ENCODE assay signal across 8 cellular contexts in the genomic region with DNA sequence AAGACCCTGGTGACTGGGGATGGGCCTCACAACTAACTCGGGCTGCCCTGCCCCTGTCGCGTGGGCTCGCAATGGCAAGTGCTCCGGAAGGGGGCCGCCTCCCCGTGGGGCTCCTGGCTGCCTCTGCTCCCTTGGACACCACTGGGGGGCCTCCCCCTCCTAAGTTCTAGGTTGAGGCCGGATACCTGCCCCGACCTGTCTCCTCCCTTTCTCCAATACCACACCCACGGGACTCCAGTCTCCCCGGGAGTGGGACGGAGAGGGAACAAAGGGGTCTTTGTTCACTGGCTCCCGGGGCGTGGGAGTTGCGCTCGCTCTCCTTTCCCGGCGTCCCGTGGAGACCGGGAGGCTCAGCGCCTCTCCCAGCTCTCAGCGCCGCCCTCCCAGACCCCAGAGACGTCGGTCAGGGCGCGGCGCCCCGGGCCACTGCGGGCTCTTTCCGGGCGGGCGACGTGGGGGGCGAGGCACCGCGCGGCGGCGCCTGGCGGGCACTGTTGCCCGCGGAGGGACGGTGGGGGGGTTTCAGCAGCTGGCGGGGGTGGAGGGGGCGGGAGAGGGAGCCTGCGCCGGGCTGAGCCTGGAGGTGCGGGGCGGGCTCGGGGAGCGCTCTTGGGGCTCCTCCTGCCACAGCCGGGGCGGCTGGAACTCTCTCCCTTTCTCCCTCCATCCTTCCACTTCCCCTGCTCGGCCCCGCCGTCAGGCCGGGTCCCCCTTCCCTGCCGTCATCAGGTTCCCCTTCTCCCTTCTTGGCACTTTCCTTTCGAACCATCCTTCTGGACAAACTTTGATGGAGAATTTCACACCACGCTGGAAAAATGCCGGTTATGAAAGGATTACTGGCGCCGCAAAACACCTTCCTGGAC. TPM values are rescaled to one million over a fixed set of nuclear protein-coding genes. Genes with fewer than 3 reads are reported as not detected.
DNase-seq lines count a peak whose midpoint lies in the region; ATAC-seq and TF ChIP-seq lines count a peak whose summit lies in the region.

A gene (plus strand): TSS at position 606 of the 863 bp plus-strand sequence. CDS start 210 bp downstream, at position 816.

- H3K27me3 ChIP-seq in BJ (ENCODE audit: control insufficient read depth, insufficient read depth, low read length): peaks cover 8% of the 10 kb centered on the region
- H3K27me3 ChIP-seq in endocrine pancreas (ENCODE audit: control insufficient read depth, insufficient read depth, low read length): no peaks in the 10 kb centered on the region
- no peaks in the 10 kb centered on the region for H3K27me3 ChIP-seq in mucosa of rectum (ENCODE audit: control insufficient read depth in 2 of 2, insufficient read depth in 2 of 2, low read length in 2 of 2)
- peaks cover 0 to 12% (median 5%) of the 10 kb centered on the region in 4 donors for H3K27me3 ChIP-seq in upper lobe of left lung

- DNase-seq in BJ (ENCODE audit: low read depth): no peak
- peak; percentile 53 for DNase-seq in HuH-7.5 (ENCODE audit: low spot score)
- DNase-seq in upper lobe of left lung: peak in 1 of 2 donors; percentile 84

- CTCF ChIA-PET in BJ (lab: Yijun Ruan, JAX): interaction anchor here (1.6 kb wide), 1 partner anchor 9 kb away, joined by 4 read pairs; no protein-coding TSS in a partner anchor

- TF ChIP-seq CTCF in BJ (IDR thresholded peaks at IDR 0.05; ENCODE audit: insufficient read depth, low read depth, low read length): no peak
- peak; percentile 38 for TF ChIP-seq CTCF in VCaP (conservative IDR thresholded peaks at IDR 0.05)
- no peak for TF ChIP-seq CTCF in upper lobe of left lung (IDR thresholded peaks at IDR 0.05)

- H3K9ac ChIP-seq in endocrine pancreas (ENCODE audit: control insufficient read depth, insufficient read depth, low read length) (no peak within 1 kb of the TSS), mucosa of rectum (ENCODE audit: low read depth in 1 of 2, low read length in 2 of 2) (peak within 1 kb of the TSS; percentile 73 to 74)

- POLR2A ChIA-PET in BJ (lab: Charles Lee): no interaction called here

- no peak for TF ChIP-seq EP300 in upper lobe of left lung (IDR thresholded peaks at IDR 0.05)

- ATAC-seq in upper lobe of left lung (ENCODE audit: low FRiP score in 2 of 2) (peak in 1 of 2 donors; percentile 40), GM21529 (IDR thresholded peaks at IDR 0.05; ENCODE audit: unreplicated experiment) (no peak), HG03432 (IDR thresholded peaks at IDR 0.05; ENCODE audit: unreplicated experiment) (no peak)

- H3K4me1 ChIP-seq in endocrine pancreas (ENCODE audit: control insufficient read depth, insufficient read depth, low read length) (no peaks in the 10 kb centered on the region), mucosa of rectum (ENCODE audit: control insufficient read depth in 2 of 2, insufficient read depth in 2 of 2, low read length in 2 of 2) (peaks cover 3 to 5% of the 10 kb centered on the region in 2 donors), upper lobe of left lung (peaks cover 13 to 26% (median 19%) of the 10 kb centered on the region in 4 donors)

- H3K36me3 ChIP-seq in BJ (ENCODE audit: control insufficient read depth, insufficient read depth, low read length) (no peaks in the 10 kb centered on the region), endocrine pancreas (ENCODE audit: control insufficient read depth, insufficient read depth, low read length) (no peaks in the 10 kb centered on the region), mucosa of rectum (ENCODE audit: control insufficient read depth in 2 of 2, insufficient read depth in 2 of 2, low read length in 2 of 2) (no peaks in the 10 kb centered on the region), upper lobe of left lung (no peaks in the 10 kb centered on the region)

- no peaks in the 10 kb centered on the region for H3K9me3 ChIP-seq in endocrine pancreas (ENCODE audit: control insufficient read depth, low read length)
- H3K9me3 ChIP-seq in mucosa of rectum (ENCODE audit: control insufficient read depth in 2 of 2, low read length in 2 of 2): peaks cover 0 to 2% of the 10 kb centered on the region in 2 donors
- H3K9me3 ChIP-seq in upper lobe of left lung: no peaks in the 10 kb centered on the region

- TF ChIP-seq POLR2A in upper lobe of left lung (IDR thresholded peaks at IDR 0.05): no peak

- WGBS in upper lobe of left lung, 2 donors: 1% methylated on average over 37 to 51 of the region's 64 CpGs

- peak within 1 kb of the TSS; percentile 97 for H3K27ac ChIP-seq in VCaP
- peak within 1 kb of the TSS; percentile 79 to 80 for H3K27ac ChIP-seq in mucosa of rectum (ENCODE audit: low read depth in 2 of 2, low read length in 2 of 2)
- H3K27ac ChIP-seq in upper lobe of left lung: no peak within 1 kb of the TSS

- H3K4me3 ChIP-seq in BJ (ENCODE audit: low read depth, low read length) (peak within 1 kb of the TSS; percentile 64), endocrine pancreas (ENCODE audit: control insufficient read depth, insufficient read depth, low read length) (peak within 1 kb of the TSS; percentile 70), mucosa of rectum (ENCODE audit: low read length in 2 of 2) (peak within 1 kb of the TSS; percentile 66 to 81), upper lobe of left lung (peak within 1 kb of the TSS; percentile 45 to 69 (median 60))

RNA-seq across cellular contexts. Expression of the gene that starts here (rescaled TPM):
- polyA plus RNA-seq in BJ (2011; rRNA removed): 0.02 and 0.04 TPM in 2 replicates
- polyA minus RNA-seq in BJ (2011; rRNA and poly(A)+ RNA removed): not detected in 2 replicates
- total RNA-seq in upper lobe of left lung: under 1 TPM in 4 of 6 donors, not detected in 2; 0.10 to 0.24 (median 0.13) TPM

Comparison
In these comparisons a context has a peak if more than half of its experiments do, and no peak if none do; other contexts are left out.
1. H3K27ac ChIP-seq: peak in VCaP (single experiment) and mucosa of rectum (2 of 2); none in upper lobe of left lung (0 of 4).
2. Peak in every context shown above with its lines, with median percentiles within 50 percentile points of each other: H3K4me3 ChIP-seq.